Comparison of ENCODE assay signal across 13 cellular contexts in genomic region chr2:128381001-128381938, GRCh38.
A peak's percentile ranks its signal among the peaks of the same experiment; 100 is the strongest.
DNase-seq lines count a peak whose midpoint lies in the region; ATAC-seq, FAIRE-seq and TF ChIP-seq lines count a peak whose summit lies in the region.
"Had no signal": no experiment of that assay in that cellular context is flagged by ENCODE, and none has a peak within 500 bp of the region (broad histone marks: within the 10 kb centered on the region; RNA-seq: fewer than 3 reads in every experiment).

No MANE protein-coding gene starts in this region.

- no peak overlapping the region for H3K27ac ChIP-seq in tibial artery
- peak overlapping the region in 1 of 4 donors; percentile 80 for H3K27ac ChIP-seq in gastroesophageal sphincter
- H3K27ac ChIP-seq: right atrium auricular region had no signal

- no peak for ATAC-seq in gastroesophageal sphincter
- ATAC-seq: Right ventricle myocardium inferior had no signal

- TF ChIP-seq CTCF in tibial artery (IDR thresholded peaks at IDR 0.05): no peak
- TF ChIP-seq CTCF in gastroesophageal sphincter (IDR thresholded peaks at IDR 0.05): no peak

- H3K4me3 ChIP-seq in tibial artery (no peak overlapping the region), gastroesophageal sphincter (no peak overlapping the region)
- H3K4me3 ChIP-seq: right atrium auricular region had no signal

- DNase-seq in NCI-H82 (lab: John Stamatoyannopoulos, UW) (peak; percentile 76), NCI-H82 treated with DMSO at 0.1 percent for 48 hours (lab: John Stamatoyannopoulos, UW; ENCODE audit: unreplicated experiment) (no peak), NCI-H524 treated with DMSO at 0.1 percent for 48 hours (lab: John Stamatoyannopoulos, UW) (peak; percentile 79), islet precursor cell (peak; percentile 94), tibial artery (peak; percentile 15 to 63), HTR-8/SVneo (ENCODE audit: insufficient read length, low spot score) (no peak)
- no peak for DNase-seq in activated T-cell treated with anti-CD3 and anti-CD28 coated beads, Interleukin-2, amount 50 U/mL, for 48 hours
- DNase-seq: activated gamma-delta T cell, dermis blood vessel endothelial cell had no signal

- peaks cover 0 to 41% (median 11%) of the 10 kb centered on the region in 4 donors for H3K4me1 ChIP-seq in tibial artery
- peaks cover 0 to 57% (median 6%) of the 10 kb centered on the region in 3 donors for H3K4me1 ChIP-seq in gastroesophageal sphincter

- TF ChIP-seq EP300 in gastroesophageal sphincter (IDR thresholded peaks at IDR 0.05): no peak

- H3K27me3 ChIP-seq in tibial artery (no peaks in the 10 kb centered on the region), gastroesophageal sphincter (no peaks in the 10 kb centered on the region)
- H3K27me3 ChIP-seq: right atrium auricular region had no signal

- intact Hi-C loops in tibial artery (cut with DNase I; ENCODE audit: low total_unique reads): no loop called here

- no peaks in the 10 kb centered on the region for H3K36me3 ChIP-seq in tibial artery
- no peaks in the 10 kb centered on the region for H3K36me3 ChIP-seq in gastroesophageal sphincter
- H3K36me3 ChIP-seq: right atrium auricular region had no signal

- WGBS in gastroesophageal sphincter (ENCODE audit: low coverage in 1 of 2), 2 donors: 92 to 100% methylated on average over 1 to 3 of the region's 18 CpGs

- H3K9me3 ChIP-seq in tibial artery (no peaks in the 10 kb centered on the region), gastroesophageal sphincter (no peaks in the 10 kb centered on the region)
- H3K9me3 ChIP-seq: right atrium auricular region had no signal

- no peak for TF ChIP-seq POLR2A in gastroesophageal sphincter (IDR thresholded peaks at IDR 0.05)

- FAIRE-seq in HTR-8/SVneo (lab: Jason Lieb, UNC): no peak
- FAIRE-seq: H54 had no signal

Comparison
In these comparisons a context has a peak if more than half of its experiments do, and no peak if none do; other contexts are left out.
1. DNase-seq: peak in NCI-H82 (single experiment), NCI-H524 treated with DMSO at 0.1 percent for 48 hours (single experiment), islet precursor cell (single experiment) and tibial artery (2 of 2); none in NCI-H82 treated with DMSO at 0.1 percent for 48 hours (single experiment), activated T-cell treated with anti-CD3 and anti-CD28 coated beads, Interleukin-2, amount 50 U/mL, for 48 hours (0 of 2) and HTR-8/SVneo (single experiment).